Comparison of ENCODE assay signal across 22 cellular contexts in genomic region chr1:222038971-222039370, GRCh38.
A peak's percentile ranks its signal among the peaks of the same experiment; 100 is the strongest.
DNase-seq lines count a peak whose midpoint lies in the region; ATAC-seq and TF ChIP-seq lines count a peak whose summit lies in the region.
"Had no signal": no experiment of that assay in that cellular context is flagged by ENCODE, and none has a peak within 500 bp of the region (broad histone marks: within the 10 kb centered on the region; RNA-seq: fewer than 3 reads in every experiment).

No MANE protein-coding gene starts in this region.

- no peak for DNase-seq in right atrium auricular region (ENCODE audit: low spot score)
- no peak for DNase-seq in right cardiac atrium
- no peak for DNase-seq in neural progenitor cell (ENCODE audit: low spot score)
- DNase-seq in stimulated activated effector memory CD8-positive, alpha-beta T cell treated with anti-CD3 and anti-CD28 coated beads, Interleukin-12 subunit alpha, Interleukin-12 subunit beta, amount 100 ng/mL, for 72 hours (ENCODE audit: low spot score in 2 of 2), result no peak
- no peak for DNase-seq in WTC11 (ENCODE audit: low spot score)
- DNase-seq: 8988T; C1 segment of cervical spinal cord; CD4-positive, CD25-positive, alpha-beta regulatory T cell; CD8-positive, alpha-beta memory T cell; COR-L47; DMS 273 treated with DMSO at 0.1 percent for 48 hours; DMS53; DND-41; EL; GM23248; IMR-90 had no signal

- no peaks in the 10 kb centered on the region for H3K27me3 Mint-ChIP-seq in neural progenitor cell (ENCODE audit: insufficient read depth, low read depth)
- no peaks in the 10 kb centered on the region for H3K27me3 Mint-ChIP-seq in WTC11 (ENCODE audit: low read depth)
- H3K27me3 Mint-ChIP-seq in stimulated activated memory B cell treated with anti-CD40 and anti-IgM and Interleukin-4, amounts not matched to agents 10 μg/mL and 1 μg/mL and 100 μg/mL, for 72 hours, result peaks cover 11% of the 10 kb centered on the region

- intact Hi-C loops in right cardiac atrium (cut with DNase I), result no loop called here

- H3K79me2 ChIP-seq in neural progenitor cell (ENCODE audit: low read depth), result no peaks in the 10 kb centered on the region

- H3K4me3 ChIP-seq in right atrium auricular region (no peak overlapping the region), right cardiac atrium (ENCODE audit: low read length) (no peak overlapping the region), liver (ENCODE audit: low read depth in 1 of 3, low read length in 3 of 3) (no peak overlapping the region), neural progenitor cell (no peak overlapping the region)
- H3K4me3 ChIP-seq: GM12878, GM23248, HAP-1 had no signal

- no peaks in the 10 kb centered on the region for H3K36me3 Mint-ChIP-seq in neural progenitor cell
- no peaks in the 10 kb centered on the region for H3K36me3 Mint-ChIP-seq in stimulated activated effector memory CD8-positive, alpha-beta T cell treated with anti-CD3 and anti-CD28 coated beads, Interleukin-12 subunit alpha, Interleukin-12 subunit beta, amount 100 ng/mL, for 72 hours
- H3K36me3 Mint-ChIP-seq in WTC11, result no peaks in the 10 kb centered on the region
- no peaks in the 10 kb centered on the region for H3K36me3 Mint-ChIP-seq in stimulated activated memory B cell treated with anti-CD40 and anti-IgM and Interleukin-4, amounts not matched to agents 10 μg/mL and 1 μg/mL and 100 μg/mL, for 72 hours
- H3K36me3 Mint-ChIP-seq: CD4-positive, CD25-positive, alpha-beta regulatory T cell had no signal

- H3K9me3 Mint-ChIP-seq in neural progenitor cell (no peaks in the 10 kb centered on the region), WTC11 (peaks cover 10% of the 10 kb centered on the region)
- H3K9me3 Mint-ChIP-seq in stimulated activated effector memory CD8-positive, alpha-beta T cell treated with anti-CD3 and anti-CD28 coated beads, Interleukin-12 subunit alpha, Interleukin-12 subunit beta, amount 100 ng/mL, for 72 hours, result no peaks in the 10 kb centered on the region
- H3K9me3 Mint-ChIP-seq in stimulated activated memory B cell treated with anti-CD40 and anti-IgM and Interleukin-4, amounts not matched to agents 10 μg/mL and 1 μg/mL and 100 μg/mL, for 72 hours, result no peaks in the 10 kb centered on the region
- H3K9me3 Mint-ChIP-seq: CD8-positive, alpha-beta memory T cell had no signal

- H3K27ac ChIP-seq in right atrium auricular region (peak overlapping the region; percentile 44 to 79), right cardiac atrium (ENCODE audit: low read length) (no peak overlapping the region), liver (ENCODE audit: low read depth in 1 of 2, low read length in 2 of 2) (no peak overlapping the region), neural progenitor cell (no peak overlapping the region)
- H3K27ac ChIP-seq: GM23248, HL-60 had no signal

- H3K4me2 ChIP-seq in neural progenitor cell, result no peak overlapping the region

- H3K4me1 Mint-ChIP-seq in neural progenitor cell (no peaks in the 10 kb centered on the region), WTC11 (no peaks in the 10 kb centered on the region)
- no peaks in the 10 kb centered on the region for H3K4me1 Mint-ChIP-seq in stimulated activated effector memory CD8-positive, alpha-beta T cell treated with anti-CD3 and anti-CD28 coated beads, Interleukin-12 subunit alpha, Interleukin-12 subunit beta, amount 100 ng/mL, for 72 hours
- H3K4me1 Mint-ChIP-seq in stimulated activated memory B cell treated with anti-CD40 and anti-IgM and Interleukin-4, amounts not matched to agents 10 μg/mL and 1 μg/mL and 100 μg/mL, for 72 hours, result peaks cover 9% of the 10 kb centered on the region
- H3K4me1 Mint-ChIP-seq: CD4-positive, CD25-positive, alpha-beta regulatory T cell; CD8-positive, alpha-beta memory T cell had no signal

- TF ChIP-seq CTCF in right atrium auricular region (IDR thresholded peaks at IDR 0.05) (no peak), liver (IDR thresholded peaks at IDR 0.05; ENCODE audit: low read depth, low read length, missing input control) (no peak), neural progenitor cell (IDR thresholded peaks at IDR 0.05) (no peak), WTC11 (IDR thresholded peaks at IDR 0.05) (no peak)

- H3K4me1 ChIP-seq in right atrium auricular region (peaks cover 0 to 48% of the 10 kb centered on the region in 2 donors), right cardiac atrium (ENCODE audit: control insufficient read depth, insufficient read depth, low read length) (peaks cover 17% of the 10 kb centered on the region), liver (ENCODE audit: control insufficient read depth in 4 of 4, insufficient read depth in 4 of 4, low read length in 3 of 4) (peaks cover 0 to 9% (median 5%) of the 10 kb centered on the region in 4 donors), neural progenitor cell (no peaks in the 10 kb centered on the region)
- H3K4me1 ChIP-seq: HAP-1 had no signal

- POLR2A ChIA-PET in WTC11 (lab: Charles Lee), result no interaction called here

- peak; percentile 35 to 46 for TF ChIP-seq RAD21 in liver (IDR thresholded peaks at IDR 0.05)

- no peaks in the 10 kb centered on the region for H4K20me1 ChIP-seq in neural progenitor cell (ENCODE audit: low read depth)

- H3K27ac Mint-ChIP-seq in neural progenitor cell (peak overlapping the region; percentile 67), WTC11 (no peak overlapping the region)
- peak overlapping the region; percentile 15 for H3K27ac Mint-ChIP-seq in stimulated activated effector memory CD8-positive, alpha-beta T cell treated with anti-CD3 and anti-CD28 coated beads, Interleukin-12 subunit alpha, Interleukin-12 subunit beta, amount 100 ng/mL, for 72 hours
- no peak overlapping the region for H3K27ac Mint-ChIP-seq in stimulated activated memory B cell treated with anti-CD40 and anti-IgM and Interleukin-4, amounts not matched to agents 10 μg/mL and 1 μg/mL and 100 μg/mL, for 72 hours
- H3K27ac Mint-ChIP-seq: CD4-positive, CD25-positive, alpha-beta regulatory T cell; CD8-positive, alpha-beta memory T cell had no signal

- no peak for ATAC-seq in right cardiac atrium
- no peak for ATAC-seq in stimulated activated effector memory CD8-positive, alpha-beta T cell treated with anti-CD3 and anti-CD28 coated beads, Interleukin-12 subunit alpha, Interleukin-12 subunit beta, amount 100 ng/mL, for 72 hours
- ATAC-seq in WTC11, result no peak
- no peak for ATAC-seq in stimulated activated memory B cell treated with anti-CD40 and anti-IgM and Interleukin-4, amounts not matched to agents 10 μg/mL and 1 μg/mL and 100 μg/mL, for 72 hours
- ATAC-seq in HG02588 (IDR thresholded peaks at IDR 0.05; ENCODE audit: unreplicated experiment), result no peak
- ATAC-seq: GM12878 had no signal

- no peak overlapping the region for H2AFZ ChIP-seq in neural progenitor cell (replicated peaks)
- H2AFZ ChIP-seq: GM23248 had no signal

- H3K36me3 ChIP-seq in right atrium auricular region, result no peaks in the 10 kb centered on the region
- no peaks in the 10 kb centered on the region for H3K36me3 ChIP-seq in liver (ENCODE audit: control insufficient read depth in 4 of 4, insufficient read depth in 3 of 4, low read depth in 1 of 4, low read length in 3 of 4)
- no peaks in the 10 kb centered on the region for H3K36me3 ChIP-seq in neural progenitor cell
- H3K36me3 ChIP-seq: HAP-1 had no signal

- H3K27me3 ChIP-seq in right atrium auricular region, result no peaks in the 10 kb centered on the region
- H3K27me3 ChIP-seq in right cardiac atrium (ENCODE audit: control insufficient read depth, insufficient read depth), result no peaks in the 10 kb centered on the region
- no peaks in the 10 kb centered on the region for H3K27me3 ChIP-seq in liver (ENCODE audit: control insufficient read depth in 4 of 4, insufficient read depth in 4 of 4, low read length in 3 of 4)
- H3K27me3 ChIP-seq in neural progenitor cell, result no peaks in the 10 kb centered on the region

- H3K4me3 Mint-ChIP-seq in neural progenitor cell (no peak overlapping the region), WTC11 (no peak overlapping the region)
- H3K4me3 Mint-ChIP-seq in stimulated activated effector memory CD8-positive, alpha-beta T cell treated with anti-CD3 and anti-CD28 coated beads, Interleukin-12 subunit alpha, Interleukin-12 subunit beta, amount 100 ng/mL, for 72 hours, result no peak overlapping the region
- H3K4me3 Mint-ChIP-seq in stimulated activated memory B cell treated with anti-CD40 and anti-IgM and Interleukin-4, amounts not matched to agents 10 μg/mL and 1 μg/mL and 100 μg/mL, for 72 hours, result no peak overlapping the region
- H3K4me3 Mint-ChIP-seq: CD4-positive, CD25-positive, alpha-beta regulatory T cell; CD8-positive, alpha-beta memory T cell had no signal

- no peaks in the 10 kb centered on the region for H3K9me3 ChIP-seq in right atrium auricular region
- no peaks in the 10 kb centered on the region for H3K9me3 ChIP-seq in right cardiac atrium (ENCODE audit: control insufficient read depth, low read length)
- H3K9me3 ChIP-seq in liver (ENCODE audit: control insufficient read depth in 4 of 4, low read length in 3 of 4), result no peaks in the 10 kb centered on the region
- no peaks in the 10 kb centered on the region for H3K9me3 ChIP-seq in neural progenitor cell (ENCODE audit: low read depth)
- H3K9me3 ChIP-seq: HAP-1 had no signal

- H3F3A ChIP-seq in neural progenitor cell (ENCODE audit: low read depth), result no peaks in the 10 kb centered on the region

- 63% methylated on average over 3 of the region's 3 CpGs for WGBS in right cardiac atrium
- WGBS in liver, result 53% methylated on average over 3 of the region's 3 CpGs

- CTCF ChIA-PET in WTC11 (lab: Charles Lee), result no interaction called here

- H3K9ac ChIP-seq in liver (ENCODE audit: low read depth in 1 of 2, low read length in 2 of 2) (no peak overlapping the region), neural progenitor cell (no peak overlapping the region)
- H3K9ac ChIP-seq: GM23248 had no signal

TF ChIP-seq in liver, 16 proteins besides CTCF, POLR2A, EP300 and RAD21 (continues in another document):
- peak; percentile 76 to 79 for TF ChIP-seq RXRA (IDR thresholded peaks at IDR 0.05)
- TF ChIP-seq YY1 (IDR thresholded peaks at IDR 0.05), result peak; percentile 87
- TF ChIP-seq GABPA (IDR thresholded peaks at IDR 0.05 in 1 of 2, conservative IDR thresholded peaks at IDR 0.05 in 1 of 2), result no peak
- peak; percentile 69 for TF ChIP-seq SP1 (IDR thresholded peaks at IDR 0.05)
- TF ChIP-seq ATF3 (IDR thresholded peaks at IDR 0.05), result no peak

TF ChIP-seq in WTC11, 78 proteins besides CTCF, POLR2A, EP300 and RAD21 (continues in another document):
- no peak for TF ChIP-seq MYBL2 (CRISPR knock-in tag; IDR thresholded peaks at IDR 0.05)
- no peak for TF ChIP-seq ATF1 (CRISPR knock-in tag; IDR thresholded peaks at IDR 0.05)

Comparison
In these comparisons a context has a peak if more than half of its experiments do, and no peak if none do; other contexts are left out.
1. H3K27ac ChIP-seq: peak in right atrium auricular region (2 of 2); none in right cardiac atrium (single experiment), liver (0 of 2) and neural progenitor cell (single experiment).
2. H3K27ac Mint-ChIP-seq: peak in neural progenitor cell (single experiment) and stimulated activated effector memory CD8-positive, alpha-beta T cell treated with anti-CD3 and anti-CD28 coated beads, Interleukin-12 subunit alpha, Interleukin-12 subunit beta, amount 100 ng/mL, for 72 hours (single experiment); none in WTC11 (single experiment) and stimulated activated memory B cell treated with anti-CD40 and anti-IgM and Interleukin-4, amounts not matched to agents 10 μg/mL and 1 μg/mL and 100 μg/mL, for 72 hours (single experiment).